Comparison of ENCODE assay signal across 8 cellular contexts in genomic region chrX:50204364-50204899, GRCh38. TPM values are rescaled to one million over a fixed set of nuclear protein-coding genes. Genes with fewer than 3 reads are reported as not detected.
A peak's percentile ranks its signal among the peaks of the same experiment; 100 is the strongest.
DNase-seq lines count a peak whose midpoint lies in the region; ATAC-seq and TF ChIP-seq lines count a peak whose summit lies in the region.

Gene CCNB3 (plus strand): TSS chrX:50204765. CDS start chrX:50285164, 80,399 bp downstream.

- H2AK5ac ChIP-seq in mesenchymal stem cell (ENCODE audit: low read length, severe bottlenecking), result no peak within 1 kb of the TSS

- no peaks in the 10 kb centered on the region for H3K4me1 ChIP-seq in mesenchymal stem cell (ENCODE audit: control insufficient read depth, insufficient read depth, low read depth, low read length)

- H3K27me3 Mint-ChIP-seq in CD14-positive monocyte (ENCODE audit: low read depth in 3 of 3), result peaks cover 0 to 5% (median 1%) of the 10 kb centered on the region in 3 donors

- no peaks in the 10 kb centered on the region for H3K36me3 ChIP-seq in mesenchymal stem cell (ENCODE audit: control insufficient read depth in 1 of 2, insufficient read depth in 2 of 2, low read depth in 1 of 2, low read length in 2 of 2)

- peaks cover 7% of the 10 kb centered on the region for H3K4me1 Mint-ChIP-seq in CD14-positive monocyte

- no peak within 1 kb of the TSS for H3K18ac ChIP-seq in mesenchymal stem cell (ENCODE audit: low read depth in 1 of 2, low read length in 2 of 2)

- intact Hi-C loops in CD14-positive monocyte (cut with micrococcal nuclease), result no loop called here
- intact Hi-C loops in dorsolateral prefrontal cortex (cut with DNase I), result loop anchor here in 1 of 2 donors (2.0 kb wide), 1 partner anchor 282 kb away; the partner anchor contains the start of gene CLCN5

- H2BK120ac ChIP-seq in mesenchymal stem cell (ENCODE audit: low read depth, low read length), result no peak within 1 kb of the TSS

- H2BK15ac ChIP-seq in mesenchymal stem cell (ENCODE audit: low read depth, poor library complexity, severe bottlenecking), result no peak within 1 kb of the TSS

- H2AFZ ChIP-seq in mesenchymal stem cell (ENCODE audit: low read depth, low read length), result peak within 1 kb of the TSS; percentile 42

- no peaks in the 10 kb centered on the region for H3K9me3 ChIP-seq in mesenchymal stem cell (ENCODE audit: control insufficient read depth, low read length)

- no peaks in the 10 kb centered on the region for H3K79me1 ChIP-seq in mesenchymal stem cell (replicated peaks; ENCODE audit: low read length, poor library complexity, severe bottlenecking)

- no peak within 1 kb of the TSS for H3K14ac ChIP-seq in mesenchymal stem cell (ENCODE audit: low read length in 2 of 2)

- peak within 1 kb of the TSS in 57 of 59 donors; percentile 2 to 61 (median 41) for H3K4me3 ChIP-seq in dorsolateral prefrontal cortex
- H3K4me3 ChIP-seq in mesenchymal stem cell (ENCODE audit: insufficient read depth in 1 of 2, low read depth in 1 of 2, low read length in 2 of 2), result peak within 1 kb of the TSS in 1 of 2 experiments; percentile 62

- H3K9ac ChIP-seq in mesenchymal stem cell (ENCODE audit: low read length), result peak within 1 kb of the TSS; percentile 83

- H3K9me3 Mint-ChIP-seq in CD14-positive monocyte, result peaks cover 0 to 5% (median 0%) of the 10 kb centered on the region in 7 donors

- peak; percentile 85 for ATAC-seq in GM19324 (IDR thresholded peaks at IDR 0.05; ENCODE audit: low FRiP score, unreplicated experiment)
- peak; percentile 97 for ATAC-seq in HG03442 (IDR thresholded peaks at IDR 0.05; ENCODE audit: unreplicated experiment)

- H3K36me3 Mint-ChIP-seq in CD14-positive monocyte, result no peaks in the 10 kb centered on the region

- H4K91ac ChIP-seq in mesenchymal stem cell (ENCODE audit: low read length), result no peak within 1 kb of the TSS

- H3K27ac Mint-ChIP-seq in CD14-positive monocyte, result peak within 1 kb of the TSS; percentile 43 to 93 (median 87)

- DNase-seq in CD14-positive monocyte (ENCODE audit: low spot score) (peak; percentile 70), NCI-H524 (lab: John Stamatoyannopoulos, UW) (peak; percentile 70), dorsolateral prefrontal cortex (peak; percentile 43 to 75 (median 65)), mesenchymal stem cell (peak; percentile 78)
- DNase-seq in activated CD4-positive, alpha-beta T cell treated with anti-CD3 and anti-CD28 coated beads, Interleukin-2, amount 50 U/mL, for 4 hours, result peak; percentile 61 to 63
- peak; percentile 34 for DNase-seq in stimulated activated CD8-positive, alpha-beta memory T cell treated with anti-CD3 and anti-CD28 coated beads, Interleukin-12 subunit alpha, Interleukin-12 subunit beta, amount 100 ng/mL, for 4 hours (ENCODE audit: low read depth)

- H2BK12ac ChIP-seq in mesenchymal stem cell (ENCODE audit: low read length in 2 of 2), result no peak within 1 kb of the TSS

- TF ChIP-seq CTCF in CD14-positive monocyte (IDR thresholded peaks at IDR 0.05) (peak; percentile 61), dorsolateral prefrontal cortex (IDR thresholded peaks at IDR 0.05 in 54 of 56, conservative IDR thresholded peaks at IDR 0.05 in 2 of 56; ENCODE audit: low read depth in 1 of 56, partially characterized antibody in 56 of 56) (peak; percentile 50 to 81 (median 69))

- H3K27me3 ChIP-seq in dorsolateral prefrontal cortex, result peaks cover 0 to 49% (median 9%) of the 10 kb centered on the region in 45 donors
- H3K27me3 ChIP-seq in mesenchymal stem cell (ENCODE audit: control insufficient read depth in 1 of 2, insufficient read depth in 1 of 2, low read length in 2 of 2), result peaks cover 0 to 3% of the 10 kb centered on the region in 2 experiments

- H3K4me3 Mint-ChIP-seq in CD14-positive monocyte, result peak within 1 kb of the TSS; percentile 76 to 81

- peak within 1 kb of the TSS in 48 of 59 donors; percentile 2 to 72 (median 55) for H3K27ac ChIP-seq in dorsolateral prefrontal cortex
- H3K27ac ChIP-seq in mesenchymal stem cell (ENCODE audit: low read length, poor library complexity, severe bottlenecking), result no peak within 1 kb of the TSS

- 2% methylated on average over 13 of the region's 19 CpGs for WGBS in mesenchymal stem cell

- no peak within 1 kb of the TSS for H4K8ac ChIP-seq in mesenchymal stem cell (ENCODE audit: low read length)

- no peak within 1 kb of the TSS for H3K4ac ChIP-seq in mesenchymal stem cell (ENCODE audit: low read depth in 1 of 2, low read length in 2 of 2)

- H2BK5ac ChIP-seq in mesenchymal stem cell (ENCODE audit: low read depth, low read length, poor library complexity, severe bottlenecking), result no peak within 1 kb of the TSS

- peak within 1 kb of the TSS; percentile 28 for H3K4me2 ChIP-seq in mesenchymal stem cell (ENCODE audit: low read length, poor library complexity, severe bottlenecking)

- no peak within 1 kb of the TSS for H3K23ac ChIP-seq in mesenchymal stem cell (ENCODE audit: low read length in 2 of 2)

RNA-seq across cellular contexts. Expression of gene CCNB3, which starts in this region (rescaled TPM):
- polyA plus RNA-seq in CD14-positive monocyte, result under 1 TPM in 1 of 2 donors, not detected in 1; 0.08 TPM
- total RNA-seq in dorsolateral prefrontal cortex, result 1 to 10 TPM in 76 of 120 experiments, under 1 TPM in 42, not detected in 2; 0.12 to 5.8 (median 1.2) TPM
- polyA plus RNA-seq in mesenchymal stem cell (2013, experiment 1 of 2), result 0.21 TPM
- polyA plus RNA-seq in mesenchymal stem cell (2013, experiment 2 of 2), result 0.14 TPM

Comparison
In these comparisons a context has a peak if more than half of its experiments do, and no peak if none do; other contexts are left out.
1. Peak in DNase-seq in CD14-positive monocyte; RNA of the gene not detected or under 1 TPM.